ENCODE assay signal across 1 cellular context in genomic region chr12:132133952-132134652, GRCh38.
TF ChIP-seq lines count a peak whose summit lies in the region.

No MANE protein-coding gene starts in this region.

TF ChIP-seq in IMR-90, 13 proteins besides CTCF, POLR2A, EP300 and RAD21 (continued from another document):
- TF ChIP-seq RFX5 (IDR thresholded peaks at IDR 0.05; ENCODE audit: low read depth, low read length) = no peak
